ENCODE assay signal across 9 cellular contexts in the genomic region with DNA sequence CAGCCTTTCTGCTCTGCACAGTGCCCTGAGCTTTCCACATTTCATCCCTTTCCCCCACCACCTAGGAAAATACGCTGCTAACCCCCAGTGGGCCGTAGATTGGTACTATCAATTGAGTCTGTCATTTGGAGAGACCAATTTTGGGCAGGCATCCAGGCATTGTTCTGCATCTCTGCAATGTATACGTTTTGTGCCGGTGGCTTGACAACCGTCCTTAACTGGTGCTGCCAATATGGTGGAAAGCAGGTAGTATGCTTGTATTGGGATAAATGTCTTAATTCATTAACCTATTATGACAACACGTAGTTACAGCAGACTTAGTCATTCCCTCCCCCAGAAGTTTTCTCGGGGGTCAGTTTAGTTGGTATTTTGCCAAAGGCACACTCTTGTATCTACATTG. TPM values are rescaled to one million over a fixed set of nuclear protein-coding genes. Genes with fewer than 3 reads are reported as not detected.
DNase-seq lines count a peak whose midpoint lies in the region; ATAC-seq and TF ChIP-seq lines count a peak whose summit lies in the region.
"Had no signal": no experiment of that assay in that cellular context is flagged by ENCODE, and none has a peak within 500 bp of the region (broad histone marks: within the 10 kb centered on the region; RNA-seq: fewer than 3 reads in every experiment).

No MANE protein-coding gene starts in this region.

- ATAC-seq in activated B cell treated with CpG ODN at 0.5 μM for 24 hours (ENCODE audit: low read depth) (no peak), sciatic nerve (no peak)
- peak; percentile 36 for ATAC-seq in stimulated activated naive CD8-positive, alpha-beta T cell treated with anti-CD3 and anti-CD28 coated beads, Interleukin-15, amount 100 ng/mL, for 72 hours

- DNase-seq in activated naive CD4-positive, alpha-beta T cell treated with anti-CD3 and anti-CD28 coated beads for 36 hours = no peak
- DNase-seq in activated naive CD4-positive, alpha-beta T cell (lab: John Stamatoyannopoulos, UW) = no peak
- DNase-seq in activated B cell treated with CpG ODN at 0.5 μM for 24 hours (no peak), glutamatergic neuron (no peak), GDM1 (lab: John Stamatoyannopoulos, UW) (no peak), Kasumi-1 (lab: John Stamatoyannopoulos, UW) (no peak), sciatic nerve (ENCODE audit: low spot score) (no peak)
- DNase-seq in stimulated activated naive CD8-positive, alpha-beta T cell treated with anti-CD3 and anti-CD28 coated beads, Interleukin-15, amount 100 ng/mL, for 72 hours = peak in 1 of 2 donors; percentile 15

- TF ChIP-seq CTCF in activated B cell treated with CpG ODN at 0.5 μM for 24 hours (IDR thresholded peaks at IDR 0.05) = no peak
- TF ChIP-seq CTCF in glutamatergic neuron (IDR thresholded peaks at IDR 0.05; ENCODE audit: partially characterized antibody, unreplicated experiment) = no peak

- no peaks in the 10 kb centered on the region for H3K36me3 Mint-ChIP-seq in activated naive CD4-positive, alpha-beta T cell treated with anti-CD3 and anti-CD28 coated beads for 36 hours (ENCODE audit: low read depth)
- H3K36me3 Mint-ChIP-seq in activated B cell treated with CpG ODN at 0.5 μM for 24 hours (ENCODE audit: low read depth) = no peaks in the 10 kb centered on the region
- no peaks in the 10 kb centered on the region for H3K36me3 Mint-ChIP-seq in glutamatergic neuron (ENCODE audit: unreplicated experiment)

- POLR2A ChIA-PET in activated B cell treated with CpG ODN at 0.5 μM for 24 hours (lab: Charles Lee) = no interaction called here

- no peak overlapping the region for H3K27ac Mint-ChIP-seq in activated naive CD4-positive, alpha-beta T cell treated with anti-CD3 and anti-CD28 coated beads for 36 hours
- no peak overlapping the region for H3K27ac Mint-ChIP-seq in activated B cell treated with CpG ODN at 0.5 μM for 24 hours
- no peak overlapping the region for H3K27ac Mint-ChIP-seq in glutamatergic neuron (ENCODE audit: unreplicated experiment)
- H3K27ac Mint-ChIP-seq in stimulated activated naive CD8-positive, alpha-beta T cell treated with anti-CD3 and anti-CD28 coated beads, Interleukin-15, amount 100 ng/mL, for 72 hours = peak overlapping the region in 1 of 2 donors; percentile 10

- peaks cover 22% of the 10 kb centered on the region for H3K4me1 Mint-ChIP-seq in activated naive CD4-positive, alpha-beta T cell treated with anti-CD3 and anti-CD28 coated beads for 36 hours (ENCODE audit: low read depth)
- H3K4me1 Mint-ChIP-seq in activated B cell treated with CpG ODN at 0.5 μM for 24 hours (peaks cover 28% of the 10 kb centered on the region), glutamatergic neuron (ENCODE audit: low read depth, unreplicated experiment) (peaks cover 11% of the 10 kb centered on the region)
- peaks cover 31% of the 10 kb centered on the region for H3K4me1 Mint-ChIP-seq in stimulated activated naive CD8-positive, alpha-beta T cell treated with anti-CD3 and anti-CD28 coated beads, Interleukin-15, amount 100 ng/mL, for 72 hours

- intact Hi-C loops in activated naive CD4-positive, alpha-beta T cell treated with anti-CD3 and anti-CD28 coated beads for 36 hours (cut with micrococcal nuclease) = loop anchor here (1.0 to 5.0 kb wide), 3 partner anchors 16 to 267 kb away; partner anchors contain the start of gene SLC35F2
- intact Hi-C loops in activated B cell treated with CpG ODN at 0.5 μM for 24 hours (cut with micrococcal nuclease) = no loop called here
- intact Hi-C loops in sciatic nerve (cut with DNase I) = no loop called here

- peak overlapping the region; percentile 77 for H3K4me3 Mint-ChIP-seq in activated naive CD4-positive, alpha-beta T cell treated with anti-CD3 and anti-CD28 coated beads for 36 hours
- H3K4me3 Mint-ChIP-seq in activated B cell treated with CpG ODN at 0.5 μM for 24 hours (peak overlapping the region; percentile 81), glutamatergic neuron (ENCODE audit: unreplicated experiment) (peak overlapping the region; percentile 83)
- H3K4me3 Mint-ChIP-seq in stimulated activated naive CD8-positive, alpha-beta T cell treated with anti-CD3 and anti-CD28 coated beads, Interleukin-15, amount 100 ng/mL, for 72 hours = peak overlapping the region; percentile 94

- CTCF ChIA-PET in activated naive CD4-positive, alpha-beta T cell treated with anti-CD3 and anti-CD28 coated beads for 36 hours (lab: Charles Lee) = interaction anchor here (1.2 to 1.9 kb wide), 2 partner anchors 17 to 97 kb away, joined by 3 to 6 read pairs; no protein-coding TSS in a partner anchor
- CTCF ChIA-PET in activated B cell treated with CpG ODN at 0.5 μM for 24 hours (lab: Charles Lee) = interaction anchor here (1.3 kb wide), 1 partner anchor 179 kb away, joined by 4 read pairs; no protein-coding TSS in a partner anchor

- H3K9me3 Mint-ChIP-seq in activated naive CD4-positive, alpha-beta T cell treated with anti-CD3 and anti-CD28 coated beads for 36 hours = no peaks in the 10 kb centered on the region
- H3K9me3 Mint-ChIP-seq in activated B cell treated with CpG ODN at 0.5 μM for 24 hours (no peaks in the 10 kb centered on the region), glutamatergic neuron (ENCODE audit: unreplicated experiment) (peaks cover 9% of the 10 kb centered on the region)
- H3K9me3 Mint-ChIP-seq in stimulated activated naive CD8-positive, alpha-beta T cell treated with anti-CD3 and anti-CD28 coated beads, Interleukin-15, amount 100 ng/mL, for 72 hours = peaks cover 0 to 5% of the 10 kb centered on the region in 2 donors

- H3K27me3 Mint-ChIP-seq in activated naive CD4-positive, alpha-beta T cell treated with anti-CD3 and anti-CD28 coated beads for 36 hours (ENCODE audit: low read depth) = peaks cover 63% of the 10 kb centered on the region
- H3K27me3 Mint-ChIP-seq in activated B cell treated with CpG ODN at 0.5 μM for 24 hours = peaks cover 66% of the 10 kb centered on the region
- H3K27me3 Mint-ChIP-seq in glutamatergic neuron (ENCODE audit: unreplicated experiment) = peaks cover 25% of the 10 kb centered on the region
- H3K27me3 Mint-ChIP-seq in stimulated activated naive CD8-positive, alpha-beta T cell treated with anti-CD3 and anti-CD28 coated beads, Interleukin-15, amount 100 ng/mL, for 72 hours = peaks cover 83% of the 10 kb centered on the region

RNA-seq across cellular contexts. Expression of gene ELMOD1, which starts 1.3 kb away (rescaled TPM):
- total RNA-seq in activated naive CD4-positive, alpha-beta T cell treated with anti-CD3 and anti-CD28 coated beads for 36 hours = not detected
- total RNA-seq in activated B cell treated with CpG ODN at 0.5 μM for 24 hours (not detected in 2 replicates), glutamatergic neuron (ENCODE audit: unreplicated experiment) (0.81 TPM), sciatic nerve (0.36 TPM)
- total RNA-seq: activated naive CD4-positive, alpha-beta T cell treated with anti-CD3 and anti-CD28 coated beads, Interleukin-2, amount 50 U/mL, for 72 hours had no signal

RNA-seq across cellular contexts. Expression of gene ALKBH8, which starts 26.7 kb away (rescaled TPM):
- total RNA-seq in activated naive CD4-positive, alpha-beta T cell treated with anti-CD3 and anti-CD28 coated beads for 36 hours = 10 to 100 TPM; 10.1 to 12.2 TPM
- total RNA-seq in activated B cell treated with CpG ODN at 0.5 μM for 24 hours = 11.8 and 12.4 TPM in 2 replicates
- 6.4 TPM for total RNA-seq in glutamatergic neuron (ENCODE audit: unreplicated experiment)
- total RNA-seq in sciatic nerve = 11.6 TPM
